In the genomic region with DNA sequence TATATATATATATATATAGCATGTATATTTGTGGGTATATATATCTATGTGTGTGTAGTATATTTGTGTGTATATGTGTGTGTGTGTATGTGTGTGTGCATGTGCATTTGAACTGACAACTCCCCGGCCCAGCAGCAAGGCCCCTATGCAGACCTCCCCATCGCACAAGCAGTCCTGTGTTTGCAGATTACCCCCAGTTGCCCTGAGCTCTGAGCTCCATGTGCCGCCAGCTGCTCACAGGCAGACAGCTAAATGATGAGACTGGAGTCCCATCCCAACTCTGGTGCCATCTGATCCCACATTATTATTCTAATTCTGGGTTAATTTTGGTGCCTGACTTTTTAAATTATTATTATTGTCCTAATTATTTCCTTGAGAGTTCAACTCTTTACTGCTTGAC, we compare ENCODE assay signal across 24 cellular contexts.
"Had no signal": no experiment of that assay in that cellular context is flagged by ENCODE, and none has a peak within 500 bp of the region (broad histone marks: within the 10 kb centered on the region; RNA-seq: fewer than 3 reads in every experiment).

No MANE protein-coding gene starts in this region.

- H3K27ac Mint-ChIP-seq: activated naive CD4-positive, alpha-beta T cell treated with anti-CD3 and anti-CD28 coated beads for 36 hours; dendritic cell treated with granulocyte-macrophage colony-stimulating factor and Interleukin-4, amounts not matched to agents 40 ng/mL and 50 ng/mL, for 4 days; immature natural killer cell; naive B cell; progenitor cell of endocrine pancreas had no signal

- H3K9me3 Mint-ChIP-seq: activated naive CD4-positive, alpha-beta T cell treated with anti-CD3 and anti-CD28 coated beads for 36 hours; activated T-cell treated with anti-CD3 and anti-CD28 coated beads, Interleukin-2, amount 50 U/mL, for 4 hours; dendritic cell treated with granulocyte-macrophage colony-stimulating factor and Interleukin-4, amounts not matched to agents 40 ng/mL and 50 ng/mL, for 4 days; immature natural killer cell; naive B cell; neural crest cell had no signal

- FAIRE-seq: endothelial cell of umbilical vein had no signal

- H3K36me3 Mint-ChIP-seq: immature natural killer cell, naive B cell had no signal

- DNase-seq: activated CD4-positive, alpha-beta T cell treated with anti-CD3 and anti-CD28 coated beads, Interleukin-2, amount 50 U/mL, for 1 hour; activated CD4-positive, CD25-positive, alpha-beta regulatory T cell treated with anti-CD3 and anti-CD28 coated beads, Interleukin-2, amount 50 U/mL, for 72 hours; activated CD8-positive, alpha-beta memory T cell treated with anti-CD3 and anti-CD28 coated beads, Interleukin-2, amount 50 U/mL, for 4 hours; activated naive CD4-positive, alpha-beta T cell treated with anti-CD3 and anti-CD28 coated beads for 36 hours; activated T-cell treated with anti-CD3 and anti-CD28 coated beads, Interleukin-2, amount 50 U/mL, for 4 hours; anterior cingulate cortex; cerebellar nuclear complex; effector memory CD4-positive, alpha-beta T cell; immature natural killer cell; mesenchymal stem cell; mucosa of descending colon; naive B cell; stimulated activated CD4-positive, alpha-beta T cell treated with anti-CD3 and anti-CD28 coated beads, Interleukin-2, amount 100 ng/mL, for 24 hours; stimulated activated naive CD8-positive, alpha-beta T cell treated with anti-CD3 and anti-CD28 coated beads, Interleukin-15, Interleukin-2, amounts not matched to agents 100 U/mL and 50 U/mL, for 24 hours; substantia nigra; transverse colon had no signal

- H3K4me3 ChIP-seq: esophagus muscularis mucosa, gastroesophageal sphincter, mucosa of descending colon, right atrium auricular region, transverse colon, vagina had no signal

- H3K4me1 ChIP-seq: vagina had no signal

- H3K36me3 ChIP-seq: esophagus muscularis mucosa, gastroesophageal sphincter, right atrium auricular region, transverse colon, vagina had no signal

- H3K4me3 Mint-ChIP-seq: activated naive CD4-positive, alpha-beta T cell treated with anti-CD3 and anti-CD28 coated beads for 36 hours; activated T-cell treated with anti-CD3 and anti-CD28 coated beads, Interleukin-2, amount 50 U/mL, for 4 hours; dendritic cell treated with granulocyte-macrophage colony-stimulating factor and Interleukin-4, amounts not matched to agents 40 ng/mL and 50 ng/mL, for 4 days; immature natural killer cell; neural crest cell had no signal

- H3K9me3 ChIP-seq: esophagus muscularis mucosa, gastroesophageal sphincter, mucosa of descending colon, right atrium auricular region, transverse colon, vagina had no signal

- H3K27me3 ChIP-seq: esophagus muscularis mucosa, right atrium auricular region, transverse colon, vagina had no signal

- H3K4me1 Mint-ChIP-seq: immature natural killer cell, naive B cell had no signal

- H3K27ac ChIP-seq: esophagus muscularis mucosa, gastroesophageal sphincter, right atrium auricular region, vagina had no signal
